Comparison of ENCODE assay signal across 25 cellular contexts in the genomic region with DNA sequence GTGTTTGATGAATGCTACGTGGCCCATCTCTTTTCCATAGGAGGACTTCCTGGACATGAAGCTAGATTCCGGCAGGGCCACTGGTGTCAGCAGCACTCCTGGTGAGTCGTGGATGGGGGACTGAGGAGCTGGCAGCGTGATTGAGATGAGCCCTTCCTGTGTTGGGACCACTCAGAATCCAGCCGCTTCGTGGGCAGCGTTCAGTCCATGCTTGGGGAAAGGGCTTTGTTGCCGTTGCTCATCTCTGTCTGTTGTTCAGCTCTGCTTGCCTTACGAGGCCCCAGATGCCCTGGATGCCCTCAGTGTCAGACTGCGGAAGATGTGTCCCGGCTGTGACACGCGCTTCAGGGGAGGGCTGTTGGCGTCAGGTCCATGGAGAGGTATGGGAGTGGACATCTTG.
"Had no signal": no experiment of that assay in that cellular context is flagged by ENCODE, and none has a peak within 500 bp of the region (broad histone marks: within the 10 kb centered on the region; RNA-seq: fewer than 3 reads in every experiment).

No MANE protein-coding gene starts in this region.

- H3K9me3 ChIP-seq: Peyer's patch had no signal

- FAIRE-seq: K562 had no signal

- H3K27ac Mint-ChIP-seq: activated CD4-positive, alpha-beta memory T cell treated with anti-CD3 and anti-CD28 coated beads for 36 hours; activated naive CD4-positive, alpha-beta T cell treated with anti-CD3 and anti-CD28 coated beads for 36 hours; activated naive CD8-positive, alpha-beta T cell treated with anti-CD3 and anti-CD28 coated beads for 36 hours; T-helper 17 cell; WTC11 had no signal

- H3K9me3 Mint-ChIP-seq: activated CD4-positive, alpha-beta memory T cell treated with anti-CD3 and anti-CD28 coated beads for 36 hours; activated naive CD4-positive, alpha-beta T cell treated with anti-CD3 and anti-CD28 coated beads for 36 hours; activated naive CD8-positive, alpha-beta T cell treated with anti-CD3 and anti-CD28 coated beads for 36 hours; activated T-cell treated with anti-CD3 and anti-CD28 coated beads, Interleukin-2, amount 50 U/mL, for 4 hours; WTC11 had no signal

- H3K27me3 ChIP-seq: brain microvascular endothelial cell, cardiac muscle cell, Peyer's patch had no signal

- H3K36me3 Mint-ChIP-seq: activated CD4-positive, alpha-beta memory T cell treated with anti-CD3 and anti-CD28 coated beads for 36 hours; activated naive CD8-positive, alpha-beta T cell treated with anti-CD3 and anti-CD28 coated beads for 36 hours had no signal

- H3K4me1 Mint-ChIP-seq: activated naive CD8-positive, alpha-beta T cell treated with anti-CD3 and anti-CD28 coated beads for 36 hours; T-helper 17 cell; WTC11 had no signal

- H3K27ac ChIP-seq: brain microvascular endothelial cell, cardiac muscle cell, Peyer's patch, RWPE1 had no signal

- H3K36me3 ChIP-seq: cardiac muscle cell, Peyer's patch had no signal

- H3K27me3 Mint-ChIP-seq: activated CD4-positive, alpha-beta memory T cell treated with anti-CD3 and anti-CD28 coated beads for 36 hours; activated naive CD8-positive, alpha-beta T cell treated with anti-CD3 and anti-CD28 coated beads for 36 hours had no signal

- H3K4me3 Mint-ChIP-seq: activated CD4-positive, alpha-beta memory T cell treated with anti-CD3 and anti-CD28 coated beads for 36 hours; activated naive CD4-positive, alpha-beta T cell treated with anti-CD3 and anti-CD28 coated beads for 36 hours; activated naive CD8-positive, alpha-beta T cell treated with anti-CD3 and anti-CD28 coated beads for 36 hours; activated T-cell treated with anti-CD3 and anti-CD28 coated beads, Interleukin-2, amount 50 U/mL, for 4 hours; T-helper 17 cell; WTC11 had no signal

- H3K4me1 ChIP-seq: Peyer's patch had no signal

- H3K4me3 ChIP-seq: cardiac muscle cell, K562, Peyer's patch had no signal

- DNase-seq: activated CD4-positive, alpha-beta memory T cell treated with anti-CD3 and anti-CD28 coated beads for 36 hours; activated CD4-positive, alpha-beta T cell treated with anti-CD3 and anti-CD28 coated beads for 48 hours; activated CD4-positive, CD25-positive, alpha-beta regulatory T cell treated with anti-CD3 and anti-CD28 coated beads, Interleukin-2, amount 50 U/mL, for 72 hours; activated CD8-positive, alpha-beta memory T cell treated with anti-CD3 and anti-CD28 coated beads for 24 hours; activated effector memory CD4-positive, alpha-beta T cell treated with anti-CD3 and anti-CD28 coated beads, Interleukin-2, amount 50 U/mL, for 16 hours; activated naive CD4-positive, alpha-beta T cell treated with anti-CD3 and anti-CD28 coated beads for 36 hours; activated naive CD8-positive, alpha-beta T cell treated with anti-CD3 and anti-CD28 coated beads for 36 hours; activated T-cell treated with anti-CD3 and anti-CD28 coated beads, Interleukin-2, amount 50 U/mL, for 4 hours; brain microvascular endothelial cell; Karpas-422; MM.1S; NCI-H1105; NCI-H1436; NCI-H1694 treated with DMSO at 0.1 percent for 48 hours; NCI-H2029 treated with DMSO at 0.1 percent for 48 hours; NCI-H345; NCI-H526 treated with DMSO at 0.1 percent for 48 hours; SIG-M5; T-helper 17 cell; T-helper 9 cell had no signal
